33 cellular contexts compared by ENCODE assay signal in genomic region chr11:96643173-96643572, GRCh38.
"Had no signal": no experiment of that assay in that cellular context is flagged by ENCODE, and none has a peak within 500 bp of the region (broad histone marks: within the 10 kb centered on the region; RNA-seq: fewer than 3 reads in every experiment).

No MANE protein-coding gene starts in this region.

- H3K4me1 Mint-ChIP-seq: T-cell had no signal

- H3K4me3 Mint-ChIP-seq: T-cell had no signal

- H3K27ac Mint-ChIP-seq: T-cell had no signal

- H2AFZ ChIP-seq: PC-9 had no signal

- H3K9me3 ChIP-seq: MG63, SJCRH30 had no signal

- DNase-seq: Kasumi-1, MG63, MV-4-11, NCI-H1048, NCI-H1092 treated with DMSO at 0.1 percent for 48 hours, NCI-H1105 treated with DMSO at 0.1 percent for 48 hours, NCI-H1417, NCI-H1436, NCI-H146, NCI-H1694, NCI-H187, NCI-H1930, NCI-H2029 treated with DMSO at 0.1 percent for 48 hours, NCI-H2081 treated with DMSO at 0.1 percent for 48 hours, NCI-H2107, NCI-H2171, NCI-H226, NCI-H446 treated with DMSO at 0.1 percent for 48 hours, NCI-H510A, NCI-H524, NCI-H526, NCI-H69, NCI-H748 treated with DMSO at 0.1 percent for 48 hours, NCI-H82, PC-9, Right ventricle myocardium superior, RPMI8226, SIG-M5, SJCRH30, T-cell had no signal

- H3K27ac ChIP-seq: PC-9, SJCRH30, SK-N-MC had no signal

- H3K4me1 ChIP-seq: SJCRH30 had no signal

- H3K27me3 ChIP-seq: MG63, SJCRH30 had no signal

- H3K36me3 ChIP-seq: MG63, SJCRH30 had no signal

- H3K36me3 Mint-ChIP-seq: T-cell had no signal

- H3K4me3 ChIP-seq: MG63, PC-9, SJCRH30, SK-N-MC had no signal

- H3K4me2 ChIP-seq: PC-9 had no signal

- ATAC-seq: Panc1, SK-N-SH treated with all-trans-retinoic acid at 6 μM for 48 hours, T-cell had no signal
